Comparison of ENCODE assay signal across 18 cellular contexts in genomic region chr12:40017488-40017887, GRCh38.
A peak's percentile ranks its signal among the peaks of the same experiment; 100 is the strongest.
DNase-seq lines count a peak whose midpoint lies in the region; ATAC-seq and TF ChIP-seq lines count a peak whose summit lies in the region.
"Had no signal": no experiment of that assay in that cellular context is flagged by ENCODE, and none has a peak within 500 bp of the region (broad histone marks: within the 10 kb centered on the region; RNA-seq: fewer than 3 reads in every experiment).

No MANE protein-coding gene starts in this region.

- TF ChIP-seq POLR2A in NB4 (IDR thresholded peaks at IDR 0.05; ENCODE audit: extremely low read depth, insufficient read length) (no peak), heart left ventricle (IDR thresholded peaks at IDR 0.05) (no peak), prostate gland (IDR thresholded peaks at IDR 0.05) (no peak)

- intact Hi-C loops in heart left ventricle (cut with DNase I) = loop anchor here in 2 of 10 donors (5.0 to 10.0 kb wide), 2 partner anchors 35 to 433 kb away; no protein-coding TSS in a partner anchor
- intact Hi-C loops in prostate gland (cut with DNase I) = loop anchor here (10.0 kb wide), 1 partner anchor 207 kb away; the partner anchor contains the start of gene LRRK2

- 87 to 100% (median 97%) methylated on average over 1 of the region's 1 CpG for WGBS in heart left ventricle, 4 donors
- WGBS in mesodermal cell (ENCODE audit: insufficient coverage in 2 of 2), 2 experiments = 71 to 100% methylated on average over 1 of the region's 1 CpG
- 91% methylated on average over 1 of the region's 1 CpG for WGBS in prostate gland

- H3K27ac ChIP-seq in BLaER1 (no peak overlapping the region), heart left ventricle (peak overlapping the region in 2 of 12 donors; percentile 2 to 38), mesodermal cell (ENCODE audit: low read depth, low read length, severe bottlenecking) (peak overlapping the region; percentile 75), prostate gland (no peak overlapping the region)

- TF ChIP-seq CTCF in NB4 (IDR thresholded peaks at IDR 0.05; ENCODE audit: low read depth, low read length) = no peak
- no peak for TF ChIP-seq CTCF in heart left ventricle (IDR thresholded peaks at IDR 0.05)
- no peak for TF ChIP-seq CTCF in prostate gland (IDR thresholded peaks at IDR 0.05)

- DNase-seq in NB4 (ENCODE audit: low read depth) = peak; percentile 31
- no peak for DNase-seq in heart left ventricle
- DNase-seq in NCI-H2081 (lab: John Stamatoyannopoulos, UW) = no peak
- DNase-seq in iPS-NIHi7 (ENCODE audit: extremely low spot score) = no peak
- DNase-seq in prostate gland (ENCODE audit: low spot score) = no peak
- DNase-seq: CD4-positive, alpha-beta T cell; DMS53; Karpas-422; MG63; NCI-H1105; NCI-H187; NCI-H2171 treated with DMSO at 0.1 percent for 48 hours; NCI-H748 treated with DMSO at 0.1 percent for 48 hours; SHP77 had no signal

- H3K36me3 ChIP-seq in BLaER1 (no peaks in the 10 kb centered on the region), heart left ventricle (no peaks in the 10 kb centered on the region), mesodermal cell (ENCODE audit: control insufficient read depth, insufficient read depth, low read length) (no peaks in the 10 kb centered on the region), prostate gland (no peaks in the 10 kb centered on the region)
- H3K36me3 ChIP-seq: MG63 had no signal

- H3K27me3 ChIP-seq in BLaER1 = no peaks in the 10 kb centered on the region
- H3K27me3 ChIP-seq in heart left ventricle = no peaks in the 10 kb centered on the region
- no peaks in the 10 kb centered on the region for H3K27me3 ChIP-seq in prostate gland (replicated peaks; ENCODE audit: insufficient read depth)
- H3K27me3 ChIP-seq: MG63 had no signal

- no peak overlapping the region for H3K9ac ChIP-seq in BLaER1

- no peaks in the 10 kb centered on the region for H4K20me1 ChIP-seq in BLaER1

- no peak overlapping the region for H3K4me3 ChIP-seq in BLaER1
- H3K4me3 ChIP-seq in NB4 (ENCODE audit: low read depth, low read length) = no peak overlapping the region
- H3K4me3 ChIP-seq in heart left ventricle = no peak overlapping the region
- H3K4me3 ChIP-seq in mesodermal cell (ENCODE audit: extremely low read depth, insufficient read depth, low read length, poor library complexity, severe bottlenecking) = no peak overlapping the region
- no peak overlapping the region for H3K4me3 ChIP-seq in prostate gland
- H3K4me3 ChIP-seq: MG63 had no signal

- peak in 3 of 4 donors; percentile 19 to 48 (median 21) for ATAC-seq in heart left ventricle
- ATAC-seq in GM21717 (IDR thresholded peaks at IDR 0.05; ENCODE audit: unreplicated experiment) = no peak
- ATAC-seq: Panc1 had no signal

- H3K9me3 ChIP-seq in BLaER1 (no peaks in the 10 kb centered on the region), heart left ventricle (no peaks in the 10 kb centered on the region), mesodermal cell (ENCODE audit: control insufficient read depth, low read length) (no peaks in the 10 kb centered on the region), prostate gland (no peaks in the 10 kb centered on the region)
- H3K9me3 ChIP-seq: MG63 had no signal

- H3K4me1 ChIP-seq in BLaER1 (peaks cover 14% of the 10 kb centered on the region), heart left ventricle (peaks cover 0 to 20% (median 7%) of the 10 kb centered on the region in 12 donors), mesodermal cell (ENCODE audit: control insufficient read depth, insufficient read depth, low read length, poor library complexity, severe bottlenecking) (peaks cover 6% of the 10 kb centered on the region), prostate gland (replicated peaks) (no peaks in the 10 kb centered on the region)

- peak overlapping the region; percentile 27; the same call in 1 of the 2 replicates for H3K4me2 ChIP-seq in BLaER1
